12 cellular contexts compared by ENCODE assay signal in the genomic region with DNA sequence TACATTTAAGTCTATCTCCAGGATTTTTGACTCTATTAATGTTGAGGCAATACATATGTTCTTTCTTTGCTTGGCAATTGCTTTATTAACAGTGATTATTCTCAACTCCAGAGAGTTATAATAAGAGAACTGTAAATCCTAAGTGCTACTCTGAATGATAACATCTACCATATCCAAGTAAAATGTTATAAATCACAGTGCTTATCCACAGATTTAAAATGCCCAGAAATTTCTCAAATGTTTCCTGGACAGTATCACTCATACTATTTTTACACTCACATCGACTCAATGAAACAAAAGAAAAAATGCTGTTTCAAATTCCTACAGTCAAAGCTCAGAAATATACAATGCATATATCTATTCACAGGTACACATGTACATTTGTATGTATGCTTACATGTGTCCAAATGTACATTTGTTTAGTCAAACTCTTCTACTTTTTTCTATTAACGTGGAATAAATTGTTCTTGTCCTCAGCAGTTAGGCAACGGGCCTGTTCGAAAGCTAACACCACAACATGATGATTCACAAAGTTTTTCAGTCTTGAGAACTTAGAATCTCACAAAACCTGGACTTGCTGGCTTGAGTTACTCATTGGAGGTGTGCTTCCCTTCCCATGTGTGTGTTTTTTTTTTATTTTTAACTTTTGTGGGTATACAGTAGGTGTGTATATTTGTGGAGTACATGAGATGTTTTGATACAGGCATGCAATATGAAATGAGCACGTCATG.
DNase-seq lines count a peak whose midpoint lies in the region; ATAC-seq and TF ChIP-seq lines count a peak whose summit lies in the region.
"Had no signal": no experiment of that assay in that cellular context is flagged by ENCODE, and none has a peak within 500 bp of the region (broad histone marks: within the 10 kb centered on the region; RNA-seq: fewer than 3 reads in every experiment).

No MANE protein-coding gene starts in this region.

- DNase-seq in AG20443 (ENCODE audit: low spot score) (peak; percentile 31), HT1080 (ENCODE audit: low read depth) (peak; percentile 68), amniotic epithelial cell (ENCODE audit: low read depth) (peak; percentile 96), kidney tubule cell (ENCODE audit: low spot score) (peak; percentile 30), mucosa of descending colon (no peak), GOT3 (lab: John Stamatoyannopoulos, UW) (no peak), sciatic nerve (ENCODE audit: low spot score) (no peak)
- no peak for DNase-seq in stimulated activated CD4-positive, alpha-beta T cell treated with anti-CD3 and anti-CD28 coated beads, Interleukin-12 subunit alpha, Interleukin-12 subunit beta, amount 100 ng/mL, for 4 hours
- DNase-seq: amygdala, cortex of kidney, ovary, WERI-Rb-1 had no signal

- no peak for TF ChIP-seq CTCF in mucosa of descending colon (IDR thresholded peaks at IDR 0.05)

- H3K36me3 ChIP-seq in mucosa of descending colon (ENCODE audit: low read depth) = no peaks in the 10 kb centered on the region
- H3K36me3 ChIP-seq: ovary, WERI-Rb-1 had no signal

- no peak for ATAC-seq in mucosa of descending colon
- no peak for ATAC-seq in sciatic nerve

- no peaks in the 10 kb centered on the region for H3K4me1 ChIP-seq in mucosa of descending colon (ENCODE audit: low read depth)

- H3K9me3 ChIP-seq in mucosa of descending colon = no peaks in the 10 kb centered on the region
- H3K9me3 ChIP-seq: ovary had no signal

- intact Hi-C loops in mucosa of descending colon (cut with DNase I, micrococcal nuclease) = no loop called here
- intact Hi-C loops in sciatic nerve (cut with DNase I) = no loop called here

- no peak overlapping the region for H3K4me3 ChIP-seq in mucosa of descending colon
- H3K4me3 ChIP-seq: ovary had no signal

Comparison
In these comparisons a context has a peak if more than half of its experiments do, and no peak if none do; other contexts are left out.
1. DNase-seq: peak in AG20443 (single experiment), HT1080 (single experiment), amniotic epithelial cell (single experiment) and kidney tubule cell (single experiment); none in mucosa of descending colon (0 of 3), GOT3 (single experiment), sciatic nerve (single experiment) and stimulated activated CD4-positive, alpha-beta T cell treated with anti-CD3 and anti-CD28 coated beads, Interleukin-12 subunit alpha, Interleukin-12 subunit beta, amount 100 ng/mL, for 4 hours (single experiment).